9 cellular contexts compared by ENCODE assay signal in genomic region chr14:105315211-105315721, GRCh38. TPM values are rescaled to one million over a fixed set of nuclear protein-coding genes. Genes with fewer than 3 reads are reported as not detected.
DNase-seq lines count a peak whose midpoint lies in the region; ATAC-seq, FAIRE-seq and TF ChIP-seq lines count a peak whose summit lies in the region.
"Had no signal": no experiment of that assay in that cellular context is flagged by ENCODE, and none has a peak within 500 bp of the region (broad histone marks: within the 10 kb centered on the region; RNA-seq: fewer than 3 reads in every experiment).

No MANE protein-coding gene starts in this region.

- peaks cover 15% of the 10 kb centered on the region for H3K4me1 Mint-ChIP-seq in T-helper 17 cell

- H3K36me3 ChIP-seq in keratinocyte (ENCODE audit: control insufficient read depth in 2 of 2, extremely low read depth in 1 of 2, insufficient read depth in 2 of 2, low read length in 2 of 2), result no peaks in the 10 kb centered on the region

- no peaks in the 10 kb centered on the region for H4K20me1 ChIP-seq in keratinocyte (ENCODE audit: control insufficient read depth, extremely low read depth, insufficient read depth, low read length)

- H3K4me3 ChIP-seq in keratinocyte (ENCODE audit: control insufficient read depth in 2 of 3, extremely low read depth in 1 of 3, insufficient read depth in 2 of 3, low read depth in 1 of 3, low read length in 3 of 3), result peak overlapping the region; percentile 62 to 80 (median 72)

- H3K4me3 Mint-ChIP-seq in T-helper 17 cell, result peak overlapping the region; percentile 95

- H3K9me1 ChIP-seq in keratinocyte (ENCODE audit: control insufficient read depth, extremely low read depth, insufficient read depth, low read length), result no peaks in the 10 kb centered on the region

- peak overlapping the region; percentile 26 for H2AFZ ChIP-seq in keratinocyte (ENCODE audit: control insufficient read depth, low read length)

- H3K9me3 ChIP-seq in T-helper 17 cell (ENCODE audit: control insufficient read depth, low read length, poor library complexity, severe bottlenecking) (no peaks in the 10 kb centered on the region), keratinocyte (ENCODE audit: control insufficient read depth, low read depth, low read length) (no peaks in the 10 kb centered on the region)

- H3K27ac Mint-ChIP-seq in T-helper 17 cell, result peak overlapping the region; percentile 72

- ATAC-seq in HG03521 (IDR thresholded peaks at IDR 0.05; ENCODE audit: unreplicated experiment) (peak; percentile 5), T-helper 17 cell (peak; percentile 68)

- in situ Hi-C loops in T47D (cut with HindIII; ENCODE audit: low pct_unique_long_range_greater_than_20kb, low sequenced_read_pairs), result no loop called here

- peak overlapping the region; percentile 47 for H3K9ac ChIP-seq in keratinocyte (ENCODE audit: control insufficient read depth, extremely low read depth, insufficient read depth, low read length)

- peak overlapping the region; percentile 95 for H3K4me2 ChIP-seq in keratinocyte (ENCODE audit: control insufficient read depth, extremely low read depth, insufficient read depth, low read depth, low read length)

- dilution Hi-C loops in keratinocyte (cut with MboI; ENCODE audit: extremely low pct_ligation_motif_present, low sequenced_read_pairs), result no loop called here

- H3K36me3 Mint-ChIP-seq in T-helper 17 cell (ENCODE audit: low read depth), result no peaks in the 10 kb centered on the region

- peak; percentile 39 for DNase-seq in stimulated activated CD4-positive, alpha-beta T cell treated with anti-CD3 and anti-CD28 coated beads, Interleukin-12 subunit alpha, Interleukin-12 subunit beta, amount 100 ng/mL, for 4 hours
- no peak for DNase-seq in stimulated activated CD4-positive, alpha-beta T cell treated with anti-CD3 and anti-CD28 coated beads, Interleukin-2, amount 100 ng/mL, for 48 hours
- DNase-seq in T-helper 17 cell (peak; percentile 48 to 56 (median 52)), T47D (ENCODE audit: low read depth in 1 of 2, low spot score in 1 of 2) (peak; percentile 74 to 96), keratinocyte (ENCODE audit: low read depth, low spot score) (no peak), NCI-H2196 (lab: John Stamatoyannopoulos, UW; ENCODE audit: unreplicated experiment) (no peak)
- DNase-seq in stimulated activated CD4-positive, alpha-beta T cell treated with anti-CD3 and anti-CD28 coated beads, Interleukin-4, amount 100 ng/mL, for 4 hours, result peak; percentile 29 to 37

- no peak overlapping the region for H3K27ac ChIP-seq in keratinocyte (ENCODE audit: control insufficient read depth, insufficient read depth, low read length)

- H3K27me3 ChIP-seq in keratinocyte (ENCODE audit: control insufficient read depth, extremely low read depth, insufficient read depth, low read length), result no peaks in the 10 kb centered on the region

- peaks cover 14% of the 10 kb centered on the region for H3K4me1 ChIP-seq in keratinocyte (ENCODE audit: control insufficient read depth, extremely low read depth, insufficient read depth, low read length)

- peak in 1 of 3 experiments; percentile 8 for TF ChIP-seq CTCF in keratinocyte (optimal IDR thresholded peaks at IDR 0.05 in 1 of 3, IDR thresholded peaks at IDR 0.05 in 1 of 3, conservative IDR thresholded peaks at IDR 0.05 in 1 of 3; ENCODE audit: extremely low read depth in 1 of 3, insufficient read depth in 2 of 3, low read length in 3 of 3)

- H3K79me2 ChIP-seq in keratinocyte (ENCODE audit: control insufficient read depth, insufficient read depth, low read length), result peaks cover 19% of the 10 kb centered on the region

- FAIRE-seq in keratinocyte (lab: Jason Lieb, UNC), result no peak
- FAIRE-seq: GM18507 had no signal

- no peaks in the 10 kb centered on the region for H3K27me3 Mint-ChIP-seq in T-helper 17 cell

RNA-seq across cellular contexts. Expression of gene PACS2, which starts 0.7 kb away (rescaled TPM):
- total RNA-seq in T-helper 17 cell, result 10 to 100 TPM; 56.0 to 64.9 TPM
- polyA plus RNA-seq in keratinocyte, result 11.8 to 20.8 TPM (median 20.5 TPM) in 3 replicates
- polyA plus RNA-seq in keratinocyte (2011; ENCODE audit: low read depth), result 35.6 TPM
- 12.0 and 25.2 TPM in 2 replicates for polyA plus RNA-seq in keratinocyte (2011; cell fraction: cytosol; rRNA removed)
- polyA plus RNA-seq in keratinocyte (2011; cell fraction: nucleus; rRNA removed), result 43.0 and 55.0 TPM in 2 replicates
- polyA plus RNA-seq in keratinocyte (2012; ENCODE audit: low replicate concordance), result 22.7 and 26.5 TPM in 2 replicates
- polyA minus RNA-seq in keratinocyte, result 23.0 to 42.8 TPM (median 27.0 TPM) in 3 replicates
- 32.0 TPM for polyA minus RNA-seq in keratinocyte (2011; cell fraction: cytosol; rRNA and poly(A)+ RNA removed)
- 27.0 and 29.3 TPM in 2 replicates for polyA minus RNA-seq in keratinocyte (2011; cell fraction: nucleus; rRNA and poly(A)+ RNA removed)

RNA-seq across cellular contexts. Expression of gene BRF1, which starts 14.5 kb away (rescaled TPM):
- 10 to 100 TPM; 60.1 to 62.6 TPM for total RNA-seq in T-helper 17 cell
- 5.4 to 8.1 TPM (median 6.5 TPM) in 3 replicates for polyA plus RNA-seq in keratinocyte
- 9.7 TPM for polyA plus RNA-seq in keratinocyte (2011; ENCODE audit: low read depth)
- polyA plus RNA-seq in keratinocyte (2011; cell fraction: cytosol; rRNA removed), result 3.5 and 5.7 TPM in 2 replicates
- polyA plus RNA-seq in keratinocyte (2011; cell fraction: nucleus; rRNA removed), result 16.5 and 18.3 TPM in 2 replicates
- polyA plus RNA-seq in keratinocyte (2012; ENCODE audit: low replicate concordance), result 6.9 and 16.0 TPM in 2 replicates
- polyA minus RNA-seq in keratinocyte, result 12.9 to 21.2 TPM (median 13.0 TPM) in 3 replicates
- 7.5 TPM for polyA minus RNA-seq in keratinocyte (2011; cell fraction: cytosol; rRNA and poly(A)+ RNA removed)
- polyA minus RNA-seq in keratinocyte (2011; cell fraction: nucleus; rRNA and poly(A)+ RNA removed), result 21.6 and 27.5 TPM in 2 replicates

Comparison
In these comparisons a context has a peak if more than half of its experiments do, and no peak if none do; other contexts are left out.
1. DNase-seq: peak in stimulated activated CD4-positive, alpha-beta T cell treated with anti-CD3 and anti-CD28 coated beads, Interleukin-12 subunit alpha, Interleukin-12 subunit beta, amount 100 ng/mL, for 4 hours (single experiment), T-helper 17 cell (3 of 3), T47D (2 of 2) and stimulated activated CD4-positive, alpha-beta T cell treated with anti-CD3 and anti-CD28 coated beads, Interleukin-4, amount 100 ng/mL, for 4 hours (2 of 2); none in stimulated activated CD4-positive, alpha-beta T cell treated with anti-CD3 and anti-CD28 coated beads, Interleukin-2, amount 100 ng/mL, for 48 hours (0 of 2), keratinocyte (single experiment) and NCI-H2196 (single experiment).